16 cellular contexts compared by ENCODE assay signal in the genomic region with DNA sequence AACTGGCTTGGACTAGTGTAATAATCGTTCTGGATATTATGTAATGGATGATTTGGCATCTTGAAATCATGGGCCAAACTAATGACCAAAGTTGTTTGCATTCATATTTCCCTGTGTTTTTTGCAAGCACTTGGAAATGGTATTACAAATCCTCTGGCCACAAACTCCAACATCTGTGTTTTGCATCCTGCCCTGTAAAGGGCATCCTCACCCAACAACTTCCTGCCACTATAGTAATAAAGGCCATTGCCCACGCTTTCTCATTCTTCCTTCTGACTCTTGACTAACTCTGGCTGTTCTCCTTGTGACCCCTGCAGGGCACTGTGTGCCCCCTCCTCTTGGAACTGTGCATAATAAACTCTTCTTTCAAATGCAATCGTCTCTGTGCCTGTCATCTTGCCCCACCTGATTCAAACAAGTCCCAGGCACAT. TPM values are rescaled to one million over a fixed set of nuclear protein-coding genes. Genes with fewer than 3 reads are reported as not detected.
DNase-seq lines count a peak whose midpoint lies in the region; ATAC-seq and TF ChIP-seq lines count a peak whose summit lies in the region.
"Had no signal": no experiment of that assay in that cellular context is flagged by ENCODE, and none has a peak within 500 bp of the region (broad histone marks: within the 10 kb centered on the region; RNA-seq: fewer than 3 reads in every experiment).

No MANE protein-coding gene starts in this region.

- H3K27ac Mint-ChIP-seq in endodermal cell, result peak overlapping the region; percentile 70
- no peak overlapping the region for H3K27ac Mint-ChIP-seq in osteocyte (ENCODE audit: unreplicated experiment)
- H3K27ac Mint-ChIP-seq: natural killer cell had no signal

- no peak for TF ChIP-seq CTCF in endodermal cell (conservative IDR thresholded peaks at IDR 0.05)
- no peak for TF ChIP-seq CTCF in neutrophil (IDR thresholded peaks at IDR 0.05)
- TF ChIP-seq CTCF in osteocyte (IDR thresholded peaks at IDR 0.05), result no peak
- no peak for TF ChIP-seq CTCF in Peyer's patch (IDR thresholded peaks at IDR 0.05)

- peak; percentile 29 for DNase-seq in DMS79 treated with DMSO at 0.1 percent for 48 hours (lab: John Stamatoyannopoulos, UW)
- DNase-seq in DMS79 (lab: John Stamatoyannopoulos, UW), result no peak
- peak; percentile 32 for DNase-seq in M059J (ENCODE audit: low read depth)
- peak; percentile 55 for DNase-seq in endodermal cell
- DNase-seq in osteocyte (ENCODE audit: extremely low spot score, unreplicated experiment), result no peak
- no peak for DNase-seq in Peyer's patch
- DNase-seq: activated gamma-delta T cell, left colon, natural killer cell, NCI-H146, NCI-H526 treated with DMSO at 0.1 percent for 48 hours, SHP77 treated with DMSO at 0.1 percent for 48 hours, upper lobe of left lung had no signal

- H3K9me3 Mint-ChIP-seq in endodermal cell, result no peaks in the 10 kb centered on the region
- H3K9me3 Mint-ChIP-seq in osteocyte (ENCODE audit: unreplicated experiment), result no peaks in the 10 kb centered on the region
- H3K9me3 Mint-ChIP-seq: natural killer cell had no signal

- WGBS in endodermal cell (ENCODE audit: insufficient coverage in 1 of 2, insufficient read length in 1 of 2), 2 experiments, result 50 to 66% methylated on average over 1 to 3 of the region's 3 CpGs

- H3K4me3 ChIP-seq in endodermal cell (ENCODE audit: low read length), result no peak overlapping the region
- peak overlapping the region in 1 of 2 experiments; percentile 9 for H3K4me3 ChIP-seq in neutrophil (ENCODE audit: low read depth in 1 of 2, low read length in 1 of 2)
- no peak overlapping the region for H3K4me3 ChIP-seq in Peyer's patch
- H3K4me3 ChIP-seq: upper lobe of left lung had no signal

- no peak for ATAC-seq in HG02884 (IDR thresholded peaks at IDR 0.05; ENCODE audit: unreplicated experiment)
- ATAC-seq: left colon, natural killer cell had no signal

- H3K9ac ChIP-seq in endodermal cell (ENCODE audit: extremely low read depth, low read length, poor library complexity, severe bottlenecking), result no peak overlapping the region

- H3K9me3 ChIP-seq in endodermal cell (ENCODE audit: control insufficient read depth, low read length) (no peaks in the 10 kb centered on the region), neutrophil (no peaks in the 10 kb centered on the region), Peyer's patch (no peaks in the 10 kb centered on the region)
- H3K9me3 ChIP-seq: upper lobe of left lung had no signal

- no peaks in the 10 kb centered on the region for H3K27me3 ChIP-seq in endodermal cell (ENCODE audit: control insufficient read depth, insufficient read depth, low read length, poor library complexity, severe bottlenecking)
- H3K27me3 ChIP-seq in neutrophil, result no peaks in the 10 kb centered on the region
- no peaks in the 10 kb centered on the region for H3K27me3 ChIP-seq in Peyer's patch
- H3K27me3 ChIP-seq: upper lobe of left lung had no signal

- H3K4me3 Mint-ChIP-seq in endodermal cell (no peak overlapping the region), osteocyte (ENCODE audit: unreplicated experiment) (no peak overlapping the region)
- H3K4me3 Mint-ChIP-seq: natural killer cell had no signal

- H3K36me3 ChIP-seq in endodermal cell (ENCODE audit: control insufficient read depth, insufficient read depth, low read length), result no peaks in the 10 kb centered on the region
- no peaks in the 10 kb centered on the region for H3K36me3 ChIP-seq in neutrophil
- H3K36me3 ChIP-seq in Peyer's patch, result no peaks in the 10 kb centered on the region
- H3K36me3 ChIP-seq: upper lobe of left lung had no signal

- no peak for TF ChIP-seq POLR2A in Peyer's patch (IDR thresholded peaks at IDR 0.05)

- H3K36me3 Mint-ChIP-seq in endodermal cell (ENCODE audit: low read depth) (peaks cover 2% of the 10 kb centered on the region), osteocyte (ENCODE audit: unreplicated experiment) (no peaks in the 10 kb centered on the region)
- H3K36me3 Mint-ChIP-seq: natural killer cell had no signal

- H3K27ac ChIP-seq in endodermal cell (ENCODE audit: low read depth, low read length), result no peak overlapping the region
- peak overlapping the region; percentile 72 for H3K27ac ChIP-seq in neutrophil
- no peak overlapping the region for H3K27ac ChIP-seq in Peyer's patch
- H3K27ac ChIP-seq: 22Rv1, upper lobe of left lung had no signal

- H3K27me3 Mint-ChIP-seq in endodermal cell (ENCODE audit: insufficient read depth) (peaks cover 3% of the 10 kb centered on the region), osteocyte (ENCODE audit: unreplicated experiment) (no peaks in the 10 kb centered on the region)

- peaks cover 9% of the 10 kb centered on the region for H3K4me1 ChIP-seq in endodermal cell (ENCODE audit: control insufficient read depth, insufficient read depth, low read length)
- H3K4me1 ChIP-seq in neutrophil (ENCODE audit: control insufficient read depth in 1 of 2, insufficient read depth in 1 of 2, low read depth in 1 of 2, low read length in 1 of 2), result peaks cover 33 to 46% of the 10 kb centered on the region in 2 experiments
- no peaks in the 10 kb centered on the region for H3K4me1 ChIP-seq in Peyer's patch

- peaks cover 49% of the 10 kb centered on the region for H3K4me1 Mint-ChIP-seq in endodermal cell
- H3K4me1 Mint-ChIP-seq in osteocyte (ENCODE audit: unreplicated experiment), result peaks cover 4% of the 10 kb centered on the region

RNA-seq across cellular contexts. Expression of a gene that starts 25.4 kb away (rescaled TPM):
- total RNA-seq in M059J (2014; rRNA removed; shearing (Covaris generic)), result 62.8 and 85.1 TPM in 2 replicates
- total RNA-seq in endodermal cell (100 to 1,000 TPM in 1 of 2 donors, 10 to 100 TPM in 1; 99.7 to 109 TPM), osteocyte (72.6 and 72.9 TPM in 2 replicates), Peyer's patch (10 to 100 TPM; 37.3 to 48.7 (median 38.2) TPM)
- 115 TPM for polyA plus RNA-seq in endodermal cell (2013, experiment 1 of 2)
- polyA plus RNA-seq in endodermal cell (2013, experiment 2 of 2), result 104 TPM

Comparison
In these comparisons a context has a peak if more than half of its experiments do, and no peak if none do; other contexts are left out.
1. DNase-seq: peak in DMS79 treated with DMSO at 0.1 percent for 48 hours (single experiment), M059J (single experiment) and endodermal cell (single experiment); none in DMS79 (single experiment), osteocyte (single experiment) and Peyer's patch (0 of 3).